ENCODE assay signal across 20 cellular contexts in genomic region chr11:130190371-130190881, GRCh38. TPM values are rescaled to one million over a fixed set of nuclear protein-coding genes. Genes with fewer than 3 reads are reported as not detected.
DNase-seq lines count a peak whose midpoint lies in the region; ATAC-seq and TF ChIP-seq lines count a peak whose summit lies in the region.
"Had no signal": no experiment of that assay in that cellular context is flagged by ENCODE, and none has a peak within 500 bp of the region (broad histone marks: within the 10 kb centered on the region; RNA-seq: fewer than 3 reads in every experiment).

No MANE protein-coding gene starts in this region.

- DNase-seq in A673 (ENCODE audit: low spot score) (peak; percentile 89), NCI-H1092 treated with DMSO at 0.1 percent for 48 hours (lab: John Stamatoyannopoulos, UW) (peak; percentile 90), nephron progenitor cell (no peak), H4 (ENCODE audit: low spot score) (no peak), mesenchymal stem cell (no peak)
- DNase-seq: Calu3, DMS79, KG1, NCI-H1105, NCI-H1694 treated with DMSO at 0.1 percent for 48 hours, NCI-H2171, NCI-H510A, RPMI8226 had no signal

- H2BK12ac ChIP-seq in mesenchymal stem cell (ENCODE audit: low read length in 2 of 2): no peak overlapping the region

- H2BK15ac ChIP-seq in mesenchymal stem cell (ENCODE audit: low read depth, poor library complexity, severe bottlenecking): no peak overlapping the region

- no peaks in the 10 kb centered on the region for H3K9me3 ChIP-seq in A673 (ENCODE audit: low read depth, low read length, poor library complexity, severe bottlenecking)
- H3K9me3 ChIP-seq in mesenchymal stem cell (ENCODE audit: control insufficient read depth, low read length): no peaks in the 10 kb centered on the region
- H3K9me3 ChIP-seq: A549, SJCRH30 had no signal

- H2AK5ac ChIP-seq in mesenchymal stem cell (ENCODE audit: low read length, severe bottlenecking): no peak overlapping the region

- no peak overlapping the region for H4K8ac ChIP-seq in mesenchymal stem cell (ENCODE audit: low read length)

- no peak overlapping the region for H2BK120ac ChIP-seq in mesenchymal stem cell (ENCODE audit: low read depth, low read length)

- H3K23ac ChIP-seq in mesenchymal stem cell (ENCODE audit: low read length in 2 of 2): no peak overlapping the region

- H2AFZ ChIP-seq in mesenchymal stem cell (ENCODE audit: low read depth, low read length): no peak overlapping the region

- H3K4me1 ChIP-seq in A673 (ENCODE audit: insufficient read depth, low read length, poor library complexity, severe bottlenecking): peaks cover 16% of the 10 kb centered on the region
- H3K4me1 ChIP-seq in mesenchymal stem cell (ENCODE audit: control insufficient read depth, insufficient read depth, low read depth, low read length): peaks cover 6% of the 10 kb centered on the region
- H3K4me1 ChIP-seq: A549, SJCRH30 had no signal

- H3K4me2 ChIP-seq in mesenchymal stem cell (ENCODE audit: low read length, poor library complexity, severe bottlenecking): no peak overlapping the region
- H3K4me2 ChIP-seq: A549 had no signal

- H3K27ac ChIP-seq in A673 (ENCODE audit: low read depth, low read length, poor library complexity, severe bottlenecking) (no peak overlapping the region), mesenchymal stem cell (ENCODE audit: low read length, poor library complexity, severe bottlenecking) (no peak overlapping the region)
- H3K27ac ChIP-seq: A549, SJCRH30 had no signal

- no peaks in the 10 kb centered on the region for H3K79me1 ChIP-seq in mesenchymal stem cell (replicated peaks; ENCODE audit: low read length, poor library complexity, severe bottlenecking)

- CTCF ChIA-PET in A673 (lab: Charles Lee): no interaction called here

- intact Hi-C loops in A673 (cut with micrococcal nuclease; ENCODE audit: unreplicated experiment): no loop called here
- intact Hi-C loops in dendritic cell treated with granulocyte-macrophage colony-stimulating factor and Interleukin-4, amounts not matched to agents 40 ng/mL and 50 ng/mL, for 4 days (cut with micrococcal nuclease): no loop called here

- POLR2A ChIA-PET in A673 (lab: Charles Lee; ENCODE audit: low non-redundant PET): no interaction called here

- peak overlapping the region; percentile 39 for H3K4me3 Mint-ChIP-seq in dendritic cell treated with granulocyte-macrophage colony-stimulating factor and Interleukin-4, amounts not matched to agents 40 ng/mL and 50 ng/mL, for 4 days
- H3K4me3 Mint-ChIP-seq in nephron progenitor cell: no peak overlapping the region

- H3K18ac ChIP-seq in mesenchymal stem cell (ENCODE audit: low read depth in 1 of 2, low read length in 2 of 2): no peak overlapping the region

- peaks cover 19% of the 10 kb centered on the region for H3K4me1 Mint-ChIP-seq in dendritic cell treated with granulocyte-macrophage colony-stimulating factor and Interleukin-4, amounts not matched to agents 40 ng/mL and 50 ng/mL, for 4 days (ENCODE audit: low read depth)
- H3K4me1 Mint-ChIP-seq in nephron progenitor cell: no peaks in the 10 kb centered on the region

- H3K14ac ChIP-seq in mesenchymal stem cell (ENCODE audit: low read length in 2 of 2): no peak overlapping the region

- H3K36me3 Mint-ChIP-seq in dendritic cell treated with granulocyte-macrophage colony-stimulating factor and Interleukin-4, amounts not matched to agents 40 ng/mL and 50 ng/mL, for 4 days (ENCODE audit: low read depth): peaks cover 13% of the 10 kb centered on the region
- no peaks in the 10 kb centered on the region for H3K36me3 Mint-ChIP-seq in nephron progenitor cell (ENCODE audit: low read depth)

- no peaks in the 10 kb centered on the region for H3K27me3 Mint-ChIP-seq in dendritic cell treated with granulocyte-macrophage colony-stimulating factor and Interleukin-4, amounts not matched to agents 40 ng/mL and 50 ng/mL, for 4 days
- peaks cover 14% of the 10 kb centered on the region for H3K27me3 Mint-ChIP-seq in nephron progenitor cell (ENCODE audit: low read depth, poor library complexity)

- H3K9ac ChIP-seq in mesenchymal stem cell (ENCODE audit: low read length): no peak overlapping the region

- 89% methylated on average over 29 of the region's 29 CpGs for WGBS in mesenchymal stem cell

- no TSS peak for BruUV-seq in A673 (replicated peaks; lab: Mats Ljungman, UMichigan)

- H3K9me3 Mint-ChIP-seq in dendritic cell treated with granulocyte-macrophage colony-stimulating factor and Interleukin-4, amounts not matched to agents 40 ng/mL and 50 ng/mL, for 4 days: no peaks in the 10 kb centered on the region
- no peaks in the 10 kb centered on the region for H3K9me3 Mint-ChIP-seq in nephron progenitor cell

- H3K36me3 ChIP-seq in A673 (ENCODE audit: insufficient read depth, low read length, poor library complexity, severe bottlenecking) (no peaks in the 10 kb centered on the region), mesenchymal stem cell (ENCODE audit: control insufficient read depth in 1 of 2, insufficient read depth in 2 of 2, low read depth in 1 of 2, low read length in 2 of 2) (no peaks in the 10 kb centered on the region)
- H3K36me3 ChIP-seq: SJCRH30 had no signal

- no peak overlapping the region for H3K4ac ChIP-seq in mesenchymal stem cell (ENCODE audit: low read depth in 1 of 2, low read length in 2 of 2)

- H3K27me3 ChIP-seq in A673 (replicated peaks; ENCODE audit: insufficient read depth, low read depth, low read length, poor library complexity) (no peaks in the 10 kb centered on the region), mesenchymal stem cell (ENCODE audit: control insufficient read depth in 1 of 2, insufficient read depth in 1 of 2, low read length in 2 of 2) (no peaks in the 10 kb centered on the region)
- H3K27me3 ChIP-seq: SJCRH30 had no signal

- H3K27ac Mint-ChIP-seq in dendritic cell treated with granulocyte-macrophage colony-stimulating factor and Interleukin-4, amounts not matched to agents 40 ng/mL and 50 ng/mL, for 4 days: peak overlapping the region; percentile 77
- peak overlapping the region; percentile 68 for H3K27ac Mint-ChIP-seq in nephron progenitor cell

- H4K91ac ChIP-seq in mesenchymal stem cell (ENCODE audit: low read length): no peak overlapping the region

- ATAC-seq in GM18858 (IDR thresholded peaks at IDR 0.05; ENCODE audit: unreplicated experiment) (no peak), HG03521 (IDR thresholded peaks at IDR 0.05; ENCODE audit: unreplicated experiment) (no peak)
- ATAC-seq: A549, GM12878 had no signal

- H3K4me3 ChIP-seq in A673 (ENCODE audit: low read depth, low read length, poor library complexity, severe bottlenecking): no peak overlapping the region
- H3K4me3 ChIP-seq in mesenchymal stem cell (ENCODE audit: insufficient read depth in 1 of 2, low read depth in 1 of 2, low read length in 2 of 2): no peak overlapping the region
- H3K4me3 ChIP-seq: A549, GM12878, SJCRH30 had no signal

- no peak overlapping the region for H2BK5ac ChIP-seq in mesenchymal stem cell (ENCODE audit: low read depth, low read length, poor library complexity, severe bottlenecking)

- peak; percentile 42 for TF ChIP-seq CTCF in A673 (conservative IDR thresholded peaks at IDR 0.05; ENCODE audit: low read depth, low read length)
- TF ChIP-seq CTCF in nephron progenitor cell (IDR thresholded peaks at IDR 0.05): no peak

RNA-seq across cellular contexts. Expression of gene ST14, which starts 30.8 kb away (rescaled TPM):
- total RNA-seq in A673 (2021): 0.17 and 0.30 TPM in 2 replicates
- 0.02 and 0.10 TPM in 2 replicates for total RNA-seq in H4 (2014; rRNA removed; shearing (Covaris generic))
- polyA plus RNA-seq in mesenchymal stem cell (2013, experiment 1 of 2): not detected
- polyA plus RNA-seq in mesenchymal stem cell (2013, experiment 2 of 2): not detected
- total RNA-seq: G401 had no signal

Comparison
In these comparisons a context has a peak if more than half of its experiments do, and no peak if none do; other contexts are left out.
1. DNase-seq: peak in A673 (single experiment) and NCI-H1092 treated with DMSO at 0.1 percent for 48 hours (single experiment); none in nephron progenitor cell (single experiment), H4 (single experiment) and mesenchymal stem cell (single experiment).